ENCODE assay signal across 1 cellular context in genomic region chr19:47725759-47726401, GRCh38.
TF ChIP-seq lines count a peak whose summit lies in the region.

No MANE protein-coding gene starts in this region.

TF ChIP-seq in HepG2, 621 proteins besides CTCF, POLR2A, EP300 and RAD21 (continued from another document):
- TF ChIP-seq ZFYVE20 (CRISPR knock-in tag; IDR thresholded peaks at IDR 0.05; ENCODE audit: borderline replicate concordance, low read depth) = no peak
- TF ChIP-seq PHF5A (CRISPR knock-in tag; IDR thresholded peaks at IDR 0.05; ENCODE audit: low read depth, unreplicated experiment) = no peak
- TF ChIP-seq SALL1 (CRISPR knock-in tag; IDR thresholded peaks at IDR 0.05) = peak; percentile 22; the same call in 1 of the 2 replicates
- TF ChIP-seq MBNL3 (CRISPR knock-in tag; conservative IDR thresholded peaks at IDR 0.05) = no peak
- no peak for TF ChIP-seq HNF4G (IDR thresholded peaks at IDR 0.05; ENCODE audit: borderline replicate concordance, low read depth, low read length)
- no peak for TF ChIP-seq HNF4G (CRISPR knock-in tag; IDR thresholded peaks at IDR 0.05; ENCODE audit: borderline replicate concordance, low read depth)
- TF ChIP-seq CEBPG (CRISPR knock-in tag; IDR thresholded peaks at IDR 0.05) = peak; percentile 84
- no peak for TF ChIP-seq MED8 (CRISPR knock-in tag; IDR thresholded peaks at IDR 0.05; ENCODE audit: insufficient replicate concordance)
- TF ChIP-seq EZH2 (conservative IDR thresholded peaks at IDR 0.05; ENCODE audit: low read depth, low read length) = no peak
- TF ChIP-seq NRL (CRISPR knock-in tag; IDR thresholded peaks at IDR 0.05; ENCODE audit: borderline replicate concordance) = no peak
- TF ChIP-seq TEF (CRISPR knock-in tag; IDR thresholded peaks at IDR 0.05) = no peak
- TF ChIP-seq ADNP (CRISPR knock-in tag; IDR thresholded peaks at IDR 0.05) = no peak
- no peak for TF ChIP-seq HDAC1 (CRISPR knock-in tag; IDR thresholded peaks at IDR 0.05)
- no peak for TF ChIP-seq SALL2 (CRISPR knock-in tag; IDR thresholded peaks at IDR 0.05)
- TF ChIP-seq KDM5A (IDR thresholded peaks at IDR 0.05; ENCODE audit: borderline replicate concordance, low read length) = no peak
- TF ChIP-seq RFXAP (CRISPR knock-in tag; IDR thresholded peaks at IDR 0.05; ENCODE audit: borderline replicate concordance) = no peak
- TF ChIP-seq RNF2 (conservative IDR thresholded peaks at IDR 0.05; ENCODE audit: low read depth) = no peak
- TF ChIP-seq ZNF121 (CRISPR knock-in tag; IDR thresholded peaks at IDR 0.05) = peak; percentile 82
- TF ChIP-seq ZBTB38 (CRISPR knock-in tag; IDR thresholded peaks at IDR 0.05) = no peak
- no peak for TF ChIP-seq ZNF790 (CRISPR knock-in tag; IDR thresholded peaks at IDR 0.05; ENCODE audit: borderline replicate concordance)
- TF ChIP-seq TRIM24 (CRISPR knock-in tag; IDR thresholded peaks at IDR 0.05) = no peak
- TF ChIP-seq TEAD3 (CRISPR knock-in tag; optimal IDR thresholded peaks at IDR 0.05; ENCODE audit: borderline replicate concordance) = peak; percentile 31
- no peak for TF ChIP-seq ZNF512B (CRISPR knock-in tag; IDR thresholded peaks at IDR 0.05; ENCODE audit: borderline replicate concordance)
- TF ChIP-seq ZNF777 (CRISPR knock-in tag; IDR thresholded peaks at IDR 0.05) = no peak
- no peak for TF ChIP-seq MAZ (IDR thresholded peaks at IDR 0.05; ENCODE audit: borderline replicate concordance, low read depth, low read length)
- TF ChIP-seq MAZ (CRISPR knock-in tag; IDR thresholded peaks at IDR 0.05; ENCODE audit: low read depth) = no peak
- TF ChIP-seq ZFP91 (CRISPR knock-in tag; IDR thresholded peaks at IDR 0.05; ENCODE audit: borderline replicate concordance) = 0 out of 2 replicates have a peak, but pooled peaks have one; percentile 31
- TF ChIP-seq TBL1XR1 (IDR thresholded peaks at IDR 0.05; ENCODE audit: borderline replicate concordance, low read length, partially characterized antibody) = no peak
- TF ChIP-seq ZNF749 (CRISPR knock-in tag; IDR thresholded peaks at IDR 0.05; ENCODE audit: borderline replicate concordance) = no peak
- no peak for TF ChIP-seq ARNTL (CRISPR knock-in tag; IDR thresholded peaks at IDR 0.05)
- no peak for TF ChIP-seq ZNF672 (CRISPR knock-in tag; IDR thresholded peaks at IDR 0.05)
- TF ChIP-seq ATF2 (CRISPR knock-in tag; IDR thresholded peaks at IDR 0.05) = no peak
- no peak for TF ChIP-seq FOXM1 (CRISPR knock-in tag; IDR thresholded peaks at IDR 0.05)
- no peak for TF ChIP-seq ZBTB43 (CRISPR knock-in tag; conservative IDR thresholded peaks at IDR 0.05)
- TF ChIP-seq SP4 (CRISPR knock-in tag; IDR thresholded peaks at IDR 0.05) = no peak
- TF ChIP-seq ZNF780A (CRISPR knock-in tag; IDR thresholded peaks at IDR 0.05) = no peak
- TF ChIP-seq ZNF274 (CRISPR knock-in tag; IDR thresholded peaks at IDR 0.05) = no peak
- peak; percentile 24; the same call in 1 of the 2 replicates for TF ChIP-seq ZFX (CRISPR knock-in tag; IDR thresholded peaks at IDR 0.05; ENCODE audit: low read depth)
- no peak for TF ChIP-seq ZNF101 (CRISPR knock-in tag; IDR thresholded peaks at IDR 0.05; ENCODE audit: borderline replicate concordance, low read depth)
- TF ChIP-seq ZMAT3 (CRISPR knock-in tag; conservative IDR thresholded peaks at IDR 0.05) = no peak
